25 cellular contexts compared by ENCODE assay signal in genomic region chr3:30848093-30848779, GRCh38. TPM values are rescaled to one million over a fixed set of nuclear protein-coding genes. Genes with fewer than 3 reads are reported as not detected.
"Had no signal": no experiment of that assay in that cellular context is flagged by ENCODE, and none has a peak within 500 bp of the region (broad histone marks: within the 10 kb centered on the region; RNA-seq: fewer than 3 reads in every experiment).

No MANE protein-coding gene starts in this region.

- ATAC-seq: effector memory CD8-positive, alpha-beta T cell had no signal

- H3K9me3 ChIP-seq: ascending aorta, breast epithelium, esophagus squamous epithelium, suprapubic skin, transverse colon, vagina had no signal

- DNase-seq: activated CD4-positive, alpha-beta T cell treated with anti-CD3 and anti-CD28 coated beads for 1 hour; activated CD8-positive, alpha-beta memory T cell treated with anti-CD3 and anti-CD28 coated beads for 24 hours; activated CD8-positive, alpha-beta memory T cell treated with anti-CD3 and anti-CD28 coated beads, Interleukin-2, amount 50 U/mL, for 48 hours; activated effector memory CD4-positive, alpha-beta T cell treated with Interleukin-2 at 50 U/mL for 16 hours; activated naive CD4-positive, alpha-beta T cell treated with anti-CD3 and anti-CD28 coated beads, Interleukin-2, amount 10 ng/mL, durations not matched to agents 7 days and 5 days; activated naive CD8-positive, alpha-beta T cell treated with anti-CD3 and anti-CD28 coated beads, Interleukin-2, amount 50 U/mL, for 24 hours; activated T-cell treated with anti-CD3 and anti-CD28 coated beads, Interleukin-2, amount 50 U/mL, for 48 hours; dermis blood vessel endothelial cell; effector memory CD8-positive, alpha-beta T cell; esophagus squamous epithelium; left cardiac atrium; stimulated activated naive CD8-positive, alpha-beta T cell treated with anti-CD3 and anti-CD28 coated beads, Interleukin-15, amount 100 ng/mL, for 72 hours; SW 1271; T-helper 2 cell; transverse colon; WERI-Rb-1 had no signal

- H3K9me3 Mint-ChIP-seq: activated naive CD4-positive, alpha-beta T cell treated with anti-CD3 and anti-CD28 coated beads, Interleukin-2, amount 10 ng/mL, durations not matched to agents 7 days and 5 days; activated naive CD8-positive, alpha-beta T cell treated with anti-CD3 and anti-CD28 coated beads, Interleukin-2, amount 50 U/mL, for 24 hours; effector memory CD8-positive, alpha-beta T cell; neural crest cell; stimulated activated naive CD8-positive, alpha-beta T cell treated with anti-CD3 and anti-CD28 coated beads, Interleukin-15, amount 100 ng/mL, for 72 hours had no signal

- H3K27ac ChIP-seq: ascending aorta, breast epithelium, esophagus squamous epithelium, suprapubic skin, transverse colon, vagina, WERI-Rb-1 had no signal

- H3K36me3 ChIP-seq: ascending aorta, breast epithelium, esophagus squamous epithelium, suprapubic skin, transverse colon, vagina, WERI-Rb-1 had no signal

- H3K27me3 Mint-ChIP-seq: activated naive CD4-positive, alpha-beta T cell treated with anti-CD3 and anti-CD28 coated beads, Interleukin-2, amount 10 ng/mL, durations not matched to agents 7 days and 5 days; activated naive CD8-positive, alpha-beta T cell treated with anti-CD3 and anti-CD28 coated beads, Interleukin-2, amount 50 U/mL, for 24 hours; stimulated activated naive CD8-positive, alpha-beta T cell treated with anti-CD3 and anti-CD28 coated beads, Interleukin-15, amount 100 ng/mL, for 72 hours had no signal

- H3K4me3 Mint-ChIP-seq: activated naive CD4-positive, alpha-beta T cell treated with anti-CD3 and anti-CD28 coated beads, Interleukin-2, amount 10 ng/mL, durations not matched to agents 7 days and 5 days; activated naive CD8-positive, alpha-beta T cell treated with anti-CD3 and anti-CD28 coated beads, Interleukin-2, amount 50 U/mL, for 24 hours; effector memory CD8-positive, alpha-beta T cell; neural crest cell; stimulated activated naive CD8-positive, alpha-beta T cell treated with anti-CD3 and anti-CD28 coated beads, Interleukin-15, amount 100 ng/mL, for 72 hours had no signal

- H3K27me3 ChIP-seq: ascending aorta, breast epithelium, esophagus squamous epithelium, suprapubic skin, transverse colon, vagina had no signal

- H3K4me1 Mint-ChIP-seq: activated naive CD4-positive, alpha-beta T cell treated with anti-CD3 and anti-CD28 coated beads, Interleukin-2, amount 10 ng/mL, durations not matched to agents 7 days and 5 days had no signal

- H3K27ac Mint-ChIP-seq: activated naive CD4-positive, alpha-beta T cell treated with anti-CD3 and anti-CD28 coated beads, Interleukin-2, amount 10 ng/mL, durations not matched to agents 7 days and 5 days; activated naive CD8-positive, alpha-beta T cell treated with anti-CD3 and anti-CD28 coated beads, Interleukin-2, amount 50 U/mL, for 24 hours; effector memory CD8-positive, alpha-beta T cell; stimulated activated naive CD8-positive, alpha-beta T cell treated with anti-CD3 and anti-CD28 coated beads, Interleukin-15, amount 100 ng/mL, for 72 hours had no signal

- H3K36me3 Mint-ChIP-seq: activated naive CD4-positive, alpha-beta T cell treated with anti-CD3 and anti-CD28 coated beads, Interleukin-2, amount 10 ng/mL, durations not matched to agents 7 days and 5 days had no signal

- H3K4me1 ChIP-seq: ascending aorta, breast epithelium, esophagus squamous epithelium, suprapubic skin, transverse colon, vagina had no signal

- H3K4me3 ChIP-seq: ascending aorta, breast epithelium, esophagus squamous epithelium, lung, suprapubic skin, transverse colon, vagina had no signal

RNA-seq across cellular contexts. Expression of gene GADL1, which starts 46.2 kb away (rescaled TPM):
- total RNA-seq: ascending aorta, breast epithelium, dermis blood vessel endothelial cell, esophagus squamous epithelium, fibroblast of villous mesenchyme, left cardiac atrium, osteocyte, pulmonary artery endothelial cell, suprapubic skin, transverse colon, vagina had no signal
